Comparison of ENCODE assay signal across 8 cellular contexts in the genomic region with DNA sequence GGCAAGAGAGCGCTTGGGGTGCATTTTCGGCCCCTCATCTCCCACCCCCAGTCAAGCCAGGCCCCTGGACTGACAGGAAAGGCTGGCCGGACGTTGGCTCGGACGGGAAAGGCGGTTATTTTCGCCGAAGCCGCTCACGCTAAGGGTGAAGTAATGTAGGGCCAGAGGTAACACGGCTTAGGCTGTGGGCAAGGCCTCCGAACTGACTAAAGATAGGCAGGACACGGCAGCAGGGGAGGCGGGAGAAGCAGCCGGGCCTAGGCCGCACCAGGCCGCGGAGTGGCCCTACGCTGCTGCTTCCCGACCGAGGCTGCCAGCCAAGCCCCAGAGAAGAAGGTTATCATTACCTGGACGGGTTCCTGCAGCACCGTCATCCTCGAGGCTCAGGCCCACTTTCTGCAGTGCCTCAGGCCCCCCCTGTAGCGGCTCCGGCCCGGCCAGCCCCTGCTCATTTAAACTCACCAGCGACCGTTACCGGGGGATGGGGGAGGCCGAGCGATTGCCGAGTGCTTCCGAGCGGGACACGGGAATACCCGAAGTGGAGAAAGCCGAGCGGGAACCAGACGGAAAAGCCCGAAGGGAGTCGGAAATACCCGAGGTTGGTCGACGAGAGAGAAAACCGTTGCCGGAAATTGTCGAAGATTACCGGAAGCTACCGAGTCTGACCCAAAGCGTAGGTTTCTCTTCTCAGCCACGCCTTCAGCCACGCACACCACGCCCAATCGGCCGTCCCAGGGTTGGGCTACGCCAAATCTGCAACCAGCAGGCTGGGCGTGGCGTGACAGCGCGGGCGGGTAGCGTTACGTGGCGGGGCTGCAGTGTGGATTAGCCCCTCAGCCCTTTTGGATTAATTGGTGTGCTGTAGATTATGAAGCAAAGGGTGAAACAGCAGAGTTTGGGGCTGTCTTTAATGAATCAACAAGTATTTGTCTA. TPM values are rescaled to one million over a fixed set of nuclear protein-coding genes. Genes with fewer than 3 reads are reported as not detected.
DNase-seq lines count a peak whose midpoint lies in the region; ATAC-seq and TF ChIP-seq lines count a peak whose summit lies in the region.

A gene with protein sequence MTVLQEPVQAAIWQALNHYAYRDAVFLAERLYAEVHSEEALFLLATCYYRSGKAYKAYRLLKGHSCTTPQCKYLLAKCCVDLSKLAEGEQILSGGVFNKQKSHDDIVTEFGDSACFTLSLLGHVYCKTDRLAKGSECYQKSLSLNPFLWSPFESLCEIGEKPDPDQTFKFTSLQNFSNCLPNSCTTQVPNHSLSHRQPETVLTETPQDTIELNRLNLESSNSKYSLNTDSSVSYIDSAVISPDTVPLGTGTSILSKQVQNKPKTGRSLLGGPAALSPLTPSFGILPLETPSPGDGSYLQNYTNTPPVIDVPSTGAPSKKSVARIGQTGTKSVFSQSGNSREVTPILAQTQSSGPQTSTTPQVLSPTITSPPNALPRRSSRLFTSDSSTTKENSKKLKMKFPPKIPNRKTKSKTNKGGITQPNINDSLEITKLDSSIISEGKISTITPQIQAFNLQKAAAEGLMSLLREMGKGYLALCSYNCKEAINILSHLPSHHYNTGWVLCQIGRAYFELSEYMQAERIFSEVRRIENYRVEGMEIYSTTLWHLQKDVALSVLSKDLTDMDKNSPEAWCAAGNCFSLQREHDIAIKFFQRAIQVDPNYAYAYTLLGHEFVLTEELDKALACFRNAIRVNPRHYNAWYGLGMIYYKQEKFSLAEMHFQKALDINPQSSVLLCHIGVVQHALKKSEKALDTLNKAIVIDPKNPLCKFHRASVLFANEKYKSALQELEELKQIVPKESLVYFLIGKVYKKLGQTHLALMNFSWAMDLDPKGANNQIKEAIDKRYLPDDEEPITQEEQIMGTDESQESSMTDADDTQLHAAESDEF (minus strand): TSS at position 497 of the 933 bp plus-strand sequence. CDS start 123 bp downstream, at position 374.

- H3K9me3 ChIP-seq in spleen = no peaks in the 10 kb centered on the region

- no peaks in the 10 kb centered on the region for H3K27me3 ChIP-seq in spleen (replicated peaks in 1 of 7)

- H3K4me1 ChIP-seq in spleen = peaks cover 22 to 68% (median 50%) of the 10 kb centered on the region in 6 donors

- H3K4me3 ChIP-seq in AG09309 (ENCODE audit: control insufficient read depth, low read depth, low read length) (peak within 1 kb of the TSS; percentile 62), spleen (peak within 1 kb of the TSS; percentile 53 to 90 (median 76))

- no peaks in the 10 kb centered on the region for H3K27me3 Mint-ChIP-seq in central memory CD8-positive, alpha-beta T cell

- peak within 1 kb of the TSS; percentile 89 for H3K4me3 Mint-ChIP-seq in central memory CD8-positive, alpha-beta T cell

- peak within 1 kb of the TSS; percentile 95 for H3K27ac Mint-ChIP-seq in central memory CD8-positive, alpha-beta T cell (ENCODE audit: low read depth)

- peak; percentile 94 for ATAC-seq in GM19025 (IDR thresholded peaks at IDR 0.05; ENCODE audit: low read depth, unreplicated experiment)
- ATAC-seq in HG03342 (IDR thresholded peaks at IDR 0.05; ENCODE audit: unreplicated experiment) = peak; percentile 92
- ATAC-seq in central memory CD8-positive, alpha-beta T cell (replicated peaks; ENCODE audit: extremely low read depth, poor library complexity, severe bottlenecking) = peak; percentile 95

- TF ChIP-seq POLR2A in spleen (IDR thresholded peaks at IDR 0.05) = no peak

- no peaks in the 10 kb centered on the region for H3K9me3 Mint-ChIP-seq in central memory CD8-positive, alpha-beta T cell

- no peaks in the 10 kb centered on the region for H3K36me3 ChIP-seq in spleen

- peaks cover 48% of the 10 kb centered on the region for H3K4me1 Mint-ChIP-seq in central memory CD8-positive, alpha-beta T cell

- TF ChIP-seq CTCF in AG09309 (IDR thresholded peaks at IDR 0.05; ENCODE audit: control insufficient read depth, insufficient read depth, low read depth, low read length, missing control alignments) = no peak
- peak in 4 of 11 experiments; percentile 22 to 40 (median 32) for TF ChIP-seq CTCF in spleen (IDR thresholded peaks at IDR 0.05 in 8 of 11, conservative IDR thresholded peaks at IDR 0.05 in 3 of 11)

- peak within 1 kb of the TSS; percentile 81 to 98 (median 95) for H3K27ac ChIP-seq in spleen

- DNase-seq in AG09309 (ENCODE audit: low read depth) (peak; percentile 86), NCI-H446 (lab: John Stamatoyannopoulos, UW) (peak; percentile 99), inferior parietal cortex (ENCODE audit: extremely low spot score) (peak; percentile 100), spleen (peak; percentile 100)
- peak; percentile 98 for DNase-seq in activated CD4-positive, CD25-positive, alpha-beta regulatory T cell treated with anti-CD3 and anti-CD28 coated beads, Interleukin-2, amount 50 U/mL, for 16 hours (ENCODE audit: low read depth, low spot score)
- peak; percentile 100 for DNase-seq in central memory CD8-positive, alpha-beta T cell (ENCODE audit: low spot score in 2 of 2)

- intact Hi-C loops in spleen (cut with DNase I; ENCODE audit: low total_unique reads) = no loop called here

- 0 to 1% (median 0%) methylated on average over 40 to 66 of the region's 66 CpGs for WGBS in spleen, 5 donors

- H3K36me3 Mint-ChIP-seq in central memory CD8-positive, alpha-beta T cell (ENCODE audit: insufficient read depth) = peaks cover 12% of the 10 kb centered on the region

RNA-seq across cellular contexts. Expression of the gene that starts here (rescaled TPM):
- total RNA-seq in spleen = 10 to 100 TPM; 57.6 to 94.5 (median 82.2) TPM
- polyA plus RNA-seq in spleen = 10 to 100 TPM; 14.0 to 21.3 (median 15.0) TPM

Comparison
In these comparisons a context has a peak if more than half of its experiments do, and no peak if none do; other contexts are left out.
1. Peak in every context shown above with its lines: DNase-seq, ATAC-seq, H3K4me3 ChIP-seq and H3K27ac ChIP-seq.